13 cellular contexts compared by ENCODE assay signal in genomic region chr3:133238015-133238414, GRCh38.
DNase-seq lines count a peak whose midpoint lies in the region; TF ChIP-seq lines count a peak whose summit lies in the region.
"Had no signal": no experiment of that assay in that cellular context is flagged by ENCODE, and none has a peak within 500 bp of the region (broad histone marks: within the 10 kb centered on the region; RNA-seq: fewer than 3 reads in every experiment).

No MANE protein-coding gene starts in this region.

- no peak overlapping the region for H2AFZ ChIP-seq in osteoblast (ENCODE audit: low read length)

- no peak overlapping the region for H3K27ac ChIP-seq in osteoblast (ENCODE audit: low read depth, low read length)
- H3K27ac ChIP-seq: SJSA1 had no signal

- no peak overlapping the region for H3K4me3 ChIP-seq in astrocyte of the cerebellum (ENCODE audit: low read depth, low read length)
- no peak overlapping the region for H3K4me3 ChIP-seq in osteoblast (ENCODE audit: insufficient read depth, low read length)
- H3K4me3 ChIP-seq: SJSA1 had no signal

- H3K36me3 ChIP-seq in osteoblast (ENCODE audit: insufficient read depth, low read length) = no peaks in the 10 kb centered on the region
- H3K36me3 ChIP-seq: SJSA1 had no signal

- H4K20me1 ChIP-seq in osteoblast (ENCODE audit: insufficient read depth, low read length) = no peaks in the 10 kb centered on the region

- TF ChIP-seq CTCF in astrocyte of the cerebellum (IDR thresholded peaks at IDR 0.05; ENCODE audit: low read depth, low read length, missing control alignments) = no peak
- no peak for TF ChIP-seq CTCF in osteoblast (IDR thresholded peaks at IDR 0.05; ENCODE audit: extremely low read depth, low read depth, low read length)

- no peaks in the 10 kb centered on the region for H3K9me3 ChIP-seq in osteoblast (ENCODE audit: low read depth, low read length)
- H3K9me3 ChIP-seq: SJSA1 had no signal

- H3K4me1 ChIP-seq in osteoblast (ENCODE audit: insufficient read depth, low read length) = peaks cover 5% of the 10 kb centered on the region
- H3K4me1 ChIP-seq: SJSA1 had no signal

- H3K4me2 ChIP-seq in osteoblast (ENCODE audit: insufficient read depth, low read length) = no peak overlapping the region

- no peaks in the 10 kb centered on the region for H3K27me3 ChIP-seq in osteoblast (ENCODE audit: insufficient read depth, low read length)

- no peaks in the 10 kb centered on the region for H3K79me2 ChIP-seq in osteoblast (ENCODE audit: insufficient read depth, low read length)

- peak; percentile 31 for DNase-seq in LHCN-M2 (ENCODE audit: low read depth)
- peak; percentile 18 for DNase-seq in astrocyte of the cerebellum (ENCODE audit: low read depth)
- peak; percentile 1 for DNase-seq in fibroblast of peridontal ligament (ENCODE audit: extremely low read depth)
- DNase-seq in osteoblast (ENCODE audit: insufficient read length, low spot score, missing footprints) = peak; percentile 69
- DNase-seq in NCI-H2107 (lab: John Stamatoyannopoulos, UW) = no peak
- DNase-seq in NCI-H2029 (lab: John Stamatoyannopoulos, UW) = no peak
- DNase-seq in OCI-M2 (lab: John Stamatoyannopoulos, UW; ENCODE audit: unreplicated experiment) = no peak
- DNase-seq: ACHN, COR-L47, NCI-H1105 treated with DMSO at 0.1 percent for 48 hours, NCI-H1694 treated with DMSO at 0.1 percent for 48 hours, RPMI8226 had no signal

- in situ Hi-C loops in astrocyte of the cerebellum (cut with HindIII; ENCODE audit: low sequenced_read_pairs) = no loop called here

Comparison
In these comparisons a context has a peak if more than half of its experiments do, and no peak if none do; other contexts are left out.
1. DNase-seq: peak in LHCN-M2 (single experiment), astrocyte of the cerebellum (single experiment), fibroblast of peridontal ligament (single experiment) and osteoblast (single experiment); none in NCI-H2107 (single experiment), NCI-H2029 (single experiment) and OCI-M2 (single experiment).